8 cellular contexts compared by ENCODE assay signal in genomic region chr1:119675349-119676343, GRCh38. TPM values are rescaled to one million over a fixed set of nuclear protein-coding genes. Genes with fewer than 3 reads are reported as not detected.
DNase-seq lines count a peak whose midpoint lies in the region; ATAC-seq and TF ChIP-seq lines count a peak whose summit lies in the region.

No MANE protein-coding gene starts in this region.

- TF ChIP-seq CTCF in cardiac muscle cell (IDR thresholded peaks at IDR 0.05; ENCODE audit: low read depth, low read length) (peak; percentile 81), upper lobe of right lung (IDR thresholded peaks at IDR 0.05) (peak; percentile 91)

- peak; percentile 7 to 69 (median 34) for DNase-seq in CD4-positive, CD25-positive, alpha-beta regulatory T cell
- DNase-seq in NCI-H1048 (lab: John Stamatoyannopoulos, UW) (peak; percentile 68), SKM-1 (lab: John Stamatoyannopoulos, UW; ENCODE audit: unreplicated experiment) (peak; percentile 47), cardiac muscle cell (ENCODE audit: low read depth in 1 of 2, low spot score in 1 of 2) (peak; percentile 88 to 93), posterior cingulate gyrus (peak in 9 of 10 donors; percentile 49 to 86 (median 76)), upper lobe of right lung (peak; percentile 64)
- peak; percentile 49 for DNase-seq in activated naive CD8-positive, alpha-beta T cell treated with anti-CD3 and anti-CD28 coated beads for 36 hours

- peaks cover 5% of the 10 kb centered on the region for H3K4me1 ChIP-seq in CD4-positive, CD25-positive, alpha-beta regulatory T cell (ENCODE audit: control insufficient read depth, insufficient read depth, low read length, poor library complexity, severe bottlenecking)
- H3K4me1 ChIP-seq in cardiac muscle cell (ENCODE audit: low read depth): peaks cover 13% of the 10 kb centered on the region
- peaks cover 5% of the 10 kb centered on the region for H3K4me1 ChIP-seq in upper lobe of right lung

- intact Hi-C loops in posterior cingulate gyrus (cut with DNase I) (loop anchor here (1.0 kb wide), 3 partner anchors 27 to 126 kb away; partner anchors contain the start of gene ZNF697), upper lobe of right lung (cut with DNase I) (no loop called here)

- H3K27ac ChIP-seq in CD4-positive, CD25-positive, alpha-beta regulatory T cell (ENCODE audit: insufficient read depth, low read length, poor library complexity, severe bottlenecking): no peak overlapping the region
- H3K27ac ChIP-seq in cardiac muscle cell (no peak overlapping the region), upper lobe of right lung (peak overlapping the region; percentile 32)

- no peak overlapping the region for H3K4me3 ChIP-seq in CD4-positive, CD25-positive, alpha-beta regulatory T cell (ENCODE audit: low read depth, low read length)
- peak overlapping the region; percentile 27 for H3K4me3 ChIP-seq in cardiac muscle cell
- H3K4me3 ChIP-seq in upper lobe of right lung: peak overlapping the region; percentile 38

- no peaks in the 10 kb centered on the region for H3K9me3 ChIP-seq in CD4-positive, CD25-positive, alpha-beta regulatory T cell (ENCODE audit: control insufficient read depth in 2 of 2, low read length in 2 of 2)
- H3K9me3 ChIP-seq in cardiac muscle cell (ENCODE audit: low read depth) (no peaks in the 10 kb centered on the region), upper lobe of right lung (no peaks in the 10 kb centered on the region)

- H3K27me3 ChIP-seq in CD4-positive, CD25-positive, alpha-beta regulatory T cell (ENCODE audit: control insufficient read depth, insufficient read depth, low read length): peaks cover 3% of the 10 kb centered on the region
- H3K27me3 ChIP-seq in cardiac muscle cell (no peaks in the 10 kb centered on the region), upper lobe of right lung (no peaks in the 10 kb centered on the region)

- peaks cover 0 to 5% (median 2%) of the 10 kb centered on the region in 4 donors for H3K4me1 Mint-ChIP-seq in CD4-positive, CD25-positive, alpha-beta regulatory T cell
- peaks cover 6% of the 10 kb centered on the region for H3K4me1 Mint-ChIP-seq in activated naive CD8-positive, alpha-beta T cell treated with anti-CD3 and anti-CD28 coated beads for 36 hours

- no peaks in the 10 kb centered on the region for H3K36me3 ChIP-seq in CD4-positive, CD25-positive, alpha-beta regulatory T cell (ENCODE audit: control insufficient read depth, insufficient read depth, low read length)
- no peaks in the 10 kb centered on the region for H3K36me3 ChIP-seq in cardiac muscle cell
- H3K36me3 ChIP-seq in upper lobe of right lung: no peaks in the 10 kb centered on the region

- H3K9me3 Mint-ChIP-seq in CD4-positive, CD25-positive, alpha-beta regulatory T cell: peaks cover 0 to 3% (median 0%) of the 10 kb centered on the region in 7 donors
- H3K9me3 Mint-ChIP-seq in activated naive CD8-positive, alpha-beta T cell treated with anti-CD3 and anti-CD28 coated beads for 36 hours: no peaks in the 10 kb centered on the region

- peak overlapping the region in 2 of 4 donors; percentile 42 to 77 for H3K4me3 Mint-ChIP-seq in CD4-positive, CD25-positive, alpha-beta regulatory T cell
- peak overlapping the region; percentile 75 for H3K4me3 Mint-ChIP-seq in activated naive CD8-positive, alpha-beta T cell treated with anti-CD3 and anti-CD28 coated beads for 36 hours

- H3K27ac Mint-ChIP-seq in CD4-positive, CD25-positive, alpha-beta regulatory T cell: peak overlapping the region in 1 of 3 donors; percentile 16
- no peak overlapping the region for H3K27ac Mint-ChIP-seq in activated naive CD8-positive, alpha-beta T cell treated with anti-CD3 and anti-CD28 coated beads for 36 hours

- peaks cover 17% of the 10 kb centered on the region for H3K27me3 Mint-ChIP-seq in CD4-positive, CD25-positive, alpha-beta regulatory T cell
- H3K27me3 Mint-ChIP-seq in activated naive CD8-positive, alpha-beta T cell treated with anti-CD3 and anti-CD28 coated beads for 36 hours: peaks cover 16% of the 10 kb centered on the region

- no peak for ATAC-seq in CD4-positive, CD25-positive, alpha-beta regulatory T cell (ENCODE audit: low read depth in 2 of 2)
- ATAC-seq in GM21447 (IDR thresholded peaks at IDR 0.05; ENCODE audit: unreplicated experiment) (peak; percentile 74), upper lobe of right lung (peak; percentile 89)

- H3K36me3 Mint-ChIP-seq in CD4-positive, CD25-positive, alpha-beta regulatory T cell: no peaks in the 10 kb centered on the region
- H3K36me3 Mint-ChIP-seq in activated naive CD8-positive, alpha-beta T cell treated with anti-CD3 and anti-CD28 coated beads for 36 hours: no peaks in the 10 kb centered on the region

RNA-seq across cellular contexts. Expression of gene ZNF697, which starts 27.6 kb away (rescaled TPM):
- total RNA-seq in CD4-positive, CD25-positive, alpha-beta regulatory T cell: not detected
- polyA plus RNA-seq in CD4-positive, CD25-positive, alpha-beta regulatory T cell: not detected
- total RNA-seq in activated naive CD8-positive, alpha-beta T cell treated with anti-CD3 and anti-CD28 coated beads for 36 hours: 1 to 10 TPM in 1 of 2 experiments, under 1 TPM in 1; 0.91 to 1.1 TPM
- 7.0 and 8.1 TPM in 2 replicates for total RNA-seq in cardiac muscle cell
- 0.25 and 1.1 TPM in 2 replicates for polyA plus RNA-seq in cardiac muscle cell
- 11.4 TPM for total RNA-seq in upper lobe of right lung

RNA-seq across cellular contexts. Expression of gene PHGDH, which starts 36.1 kb away (rescaled TPM):
- 4.9 TPM for total RNA-seq in CD4-positive, CD25-positive, alpha-beta regulatory T cell
- 1 to 10 TPM; 1.5 to 6.6 (median 3.3) TPM for polyA plus RNA-seq in CD4-positive, CD25-positive, alpha-beta regulatory T cell
- 100 to 1,000 TPM; 289 to 292 TPM for total RNA-seq in activated naive CD8-positive, alpha-beta T cell treated with anti-CD3 and anti-CD28 coated beads for 36 hours
- total RNA-seq in cardiac muscle cell (71.5 and 86.9 TPM in 2 replicates), upper lobe of right lung (51.7 TPM)
- 89.8 and 124 TPM in 2 replicates for polyA plus RNA-seq in cardiac muscle cell

Comparison
In these comparisons a context has a peak if more than half of its experiments do, and no peak if none do; other contexts are left out.
1. ATAC-seq: peak in GM21447 (single experiment) and upper lobe of right lung (single experiment); none in CD4-positive, CD25-positive, alpha-beta regulatory T cell (0 of 2).
2. DNase-seq: peak in every context shown above with its lines; median percentile 90 in cardiac muscle cell; 76 in posterior cingulate gyrus; 68 in NCI-H1048; 64 in upper lobe of right lung; 49 in activated naive CD8-positive, alpha-beta T cell treated with anti-CD3 and anti-CD28 coated beads for 36 hours; 47 in SKM-1; 34 in CD4-positive, CD25-positive, alpha-beta regulatory T cell.